ENCODE assay signal across 10 cellular contexts in genomic region chr6:81750201-81750600, GRCh38. TPM values are rescaled to one million over a fixed set of nuclear protein-coding genes. Genes with fewer than 3 reads are reported as not detected.
A peak's percentile ranks its signal among the peaks of the same experiment; 100 is the strongest.
DNase-seq lines count a peak whose midpoint lies in the region; TF ChIP-seq lines count a peak whose summit lies in the region.
"Had no signal": no experiment of that assay in that cellular context is flagged by ENCODE, and none has a peak within 500 bp of the region (broad histone marks: within the 10 kb centered on the region; RNA-seq: fewer than 3 reads in every experiment).

No MANE protein-coding gene starts in this region.

- peaks cover 2 to 4% of the 10 kb centered on the region in 2 donors for H3K36me3 ChIP-seq in thyroid gland

- H3K4me3 ChIP-seq in thyroid gland (replicated peaks in 1 of 3) = peak overlapping the region in 2 of 3 donors; percentile 71 to 88

- peaks cover 21% of the 10 kb centered on the region for H3K4me1 Mint-ChIP-seq in activated CD4-positive, alpha-beta memory T cell treated with anti-CD3 and anti-CD28 coated beads, Interleukin-2, amount 10 ng/mL, durations not matched to agents 7 days and 5 days
- H3K4me1 Mint-ChIP-seq in activated CD4-positive, alpha-beta memory T cell treated with anti-CD3 and anti-CD28 coated beads for 36 hours (ENCODE audit: low read depth) = peaks cover 34% of the 10 kb centered on the region
- H3K4me1 Mint-ChIP-seq in brain (peaks cover 42% of the 10 kb centered on the region), mesothelial cell of epicardium (peaks cover 38% of the 10 kb centered on the region)

- H3K4me1 ChIP-seq in thyroid gland = peaks cover 33 to 37% of the 10 kb centered on the region in 2 donors

- CTCF ChIA-PET in activated CD4-positive, alpha-beta memory T cell treated with anti-CD3 and anti-CD28 coated beads, Interleukin-2, amount 10 ng/mL, durations not matched to agents 7 days and 5 days (lab: Charles Lee) = no interaction called here
- CTCF ChIA-PET in activated CD4-positive, alpha-beta memory T cell treated with anti-CD3 and anti-CD28 coated beads for 36 hours (lab: Charles Lee) = no interaction called here

- no peaks in the 10 kb centered on the region for H3K9me3 Mint-ChIP-seq in activated CD4-positive, alpha-beta memory T cell treated with anti-CD3 and anti-CD28 coated beads, Interleukin-2, amount 10 ng/mL, durations not matched to agents 7 days and 5 days
- H3K9me3 Mint-ChIP-seq in activated CD4-positive, alpha-beta memory T cell treated with anti-CD3 and anti-CD28 coated beads for 36 hours = no peaks in the 10 kb centered on the region
- H3K9me3 Mint-ChIP-seq in brain (peaks cover 0 to 7% (median 3%) of the 10 kb centered on the region in 5 experiments), mesothelial cell of epicardium (no peaks in the 10 kb centered on the region)
- H3K9me3 Mint-ChIP-seq: T-helper 2 cell treated with Interferon-gamma antibody and Interleukin-4, amounts not matched to agents 5 μg/mL and 100 μg/mL, for 36 hours had no signal

- H3K27ac ChIP-seq in thyroid gland = peak overlapping the region in 2 of 3 donors; percentile 19 to 99

- no peaks in the 10 kb centered on the region for H3K9me3 ChIP-seq in thyroid gland

- no peak for DNase-seq in activated CD4-positive, alpha-beta memory T cell treated with anti-CD3 and anti-CD28 coated beads, Interleukin-2, amount 10 ng/mL, durations not matched to agents 7 days and 5 days
- DNase-seq in activated CD4-positive, alpha-beta memory T cell treated with anti-CD3 and anti-CD28 coated beads for 36 hours = no peak
- DNase-seq in mesothelial cell of epicardium (ENCODE audit: low spot score in 2 of 2, unreplicated experiment in 2 of 2) (no peak), thyroid gland (no peak), head of caudate nucleus (no peak), NCI-H146 treated with DMSO at 0.1 percent for 48 hours (lab: John Stamatoyannopoulos, UW; ENCODE audit: unreplicated experiment) (no peak)
- DNase-seq in activated CD4-positive, CD25-positive, alpha-beta regulatory T cell (lab: John Stamatoyannopoulos, UW) = no peak
- DNase-seq: stimulated activated CD4-positive, alpha-beta T cell treated with anti-CD3 and anti-CD28 coated beads, Interleukin-1b, Interleukin-23, amount 100 ng/mL, for 48 hours had no signal

- intact Hi-C loops in activated CD4-positive, alpha-beta memory T cell treated with anti-CD3 and anti-CD28 coated beads for 36 hours (cut with micrococcal nuclease) = loop anchor here (5.0 kb wide), 3 partner anchors 298 to 1803 kb away; partner anchors contain the start of gene ELOVL4
- intact Hi-C loops in thyroid gland (cut with DNase I) = no loop called here
- intact Hi-C loops in head of caudate nucleus (cut with DNase I) = loop anchor here (5.0 kb wide), 1 partner anchor 142 kb away; no protein-coding TSS in a partner anchor

- H3K27ac Mint-ChIP-seq in activated CD4-positive, alpha-beta memory T cell treated with anti-CD3 and anti-CD28 coated beads, Interleukin-2, amount 10 ng/mL, durations not matched to agents 7 days and 5 days = no peak overlapping the region
- H3K27ac Mint-ChIP-seq in activated CD4-positive, alpha-beta memory T cell treated with anti-CD3 and anti-CD28 coated beads for 36 hours = no peak overlapping the region
- H3K27ac Mint-ChIP-seq in brain (peak overlapping the region in 1 of 5 experiments; percentile 99), mesothelial cell of epicardium (no peak overlapping the region)
- H3K27ac Mint-ChIP-seq: T-helper 2 cell treated with Interferon-gamma antibody and Interleukin-4, amounts not matched to agents 5 μg/mL and 100 μg/mL, for 36 hours had no signal

- TF ChIP-seq POLR2A in thyroid gland (IDR thresholded peaks at IDR 0.05) = no peak

- WGBS in thyroid gland, 2 donors = 74 to 81% methylated on average over 5 of the region's 5 CpGs

- H3K27me3 Mint-ChIP-seq in activated CD4-positive, alpha-beta memory T cell treated with anti-CD3 and anti-CD28 coated beads, Interleukin-2, amount 10 ng/mL, durations not matched to agents 7 days and 5 days = peaks cover 25% of the 10 kb centered on the region
- H3K27me3 Mint-ChIP-seq in activated CD4-positive, alpha-beta memory T cell treated with anti-CD3 and anti-CD28 coated beads for 36 hours = peaks cover 17% of the 10 kb centered on the region
- H3K27me3 Mint-ChIP-seq in brain = peaks cover 53% of the 10 kb centered on the region
- H3K27me3 Mint-ChIP-seq in mesothelial cell of epicardium (ENCODE audit: low read depth) = peaks cover 9% of the 10 kb centered on the region

- no peaks in the 10 kb centered on the region for H3K27me3 ChIP-seq in thyroid gland

- POLR2A ChIA-PET in activated CD4-positive, alpha-beta memory T cell treated with anti-CD3 and anti-CD28 coated beads, Interleukin-2, amount 10 ng/mL, durations not matched to agents 7 days and 5 days (lab: Charles Lee) = no interaction called here
- POLR2A ChIA-PET in activated CD4-positive, alpha-beta memory T cell treated with anti-CD3 and anti-CD28 coated beads for 36 hours (lab: Charles Lee) = no interaction called here

- TF ChIP-seq CTCF in brain (conservative IDR thresholded peaks at IDR 0.05) (no peak), mesothelial cell of epicardium (IDR thresholded peaks at IDR 0.05; ENCODE audit: unreplicated experiment) (no peak), thyroid gland (IDR thresholded peaks at IDR 0.05) (no peak)

- peak overlapping the region; percentile 85 for H3K4me3 Mint-ChIP-seq in activated CD4-positive, alpha-beta memory T cell treated with anti-CD3 and anti-CD28 coated beads, Interleukin-2, amount 10 ng/mL, durations not matched to agents 7 days and 5 days
- no peak overlapping the region for H3K4me3 Mint-ChIP-seq in activated CD4-positive, alpha-beta memory T cell treated with anti-CD3 and anti-CD28 coated beads for 36 hours
- H3K4me3 Mint-ChIP-seq in brain (peak overlapping the region; percentile 90 to 98 (median 95)), mesothelial cell of epicardium (peak overlapping the region; percentile 87)

- H3K36me3 Mint-ChIP-seq in activated CD4-positive, alpha-beta memory T cell treated with anti-CD3 and anti-CD28 coated beads, Interleukin-2, amount 10 ng/mL, durations not matched to agents 7 days and 5 days (ENCODE audit: low read depth) = peaks cover 3% of the 10 kb centered on the region
- H3K36me3 Mint-ChIP-seq in activated CD4-positive, alpha-beta memory T cell treated with anti-CD3 and anti-CD28 coated beads for 36 hours = peaks cover 1% of the 10 kb centered on the region
- H3K36me3 Mint-ChIP-seq in brain = peaks cover 11% of the 10 kb centered on the region
- H3K36me3 Mint-ChIP-seq in mesothelial cell of epicardium = peaks cover 2% of the 10 kb centered on the region

RNA-seq across cellular contexts. Expression of gene TENT5A, which starts 2.3 kb away (rescaled TPM):
- 1 to 10 TPM; 2.0 TPM for total RNA-seq in activated CD4-positive, alpha-beta memory T cell treated with anti-CD3 and anti-CD28 coated beads, Interleukin-2, amount 10 ng/mL, durations not matched to agents 7 days and 5 days
- 1 to 10 TPM in 1 of 2 experiments, under 1 TPM in 1; 0.51 to 1.1 TPM for total RNA-seq in activated CD4-positive, alpha-beta memory T cell treated with anti-CD3 and anti-CD28 coated beads for 36 hours
- polyA plus RNA-seq in brain (ENCODE audit: insufficient read depth, low read depth, low replicate concordance) = 8.9 TPM
- total RNA-seq in mesothelial cell of epicardium = 9.8 to 11.5 TPM (median 10.9 TPM) in 3 replicates
- 10 to 100 TPM; 18.4 to 40.3 (median 27.7) TPM for total RNA-seq in thyroid gland
